22 cellular contexts compared by ENCODE assay signal in genomic region chr19:8135946-8136618, GRCh38. TPM values are rescaled to one million over a fixed set of nuclear protein-coding genes. Genes with fewer than 3 reads are reported as not detected.
DNase-seq lines count a peak whose midpoint lies in the region; ATAC-seq and TF ChIP-seq lines count a peak whose summit lies in the region.
"Had no signal": no experiment of that assay in that cellular context is flagged by ENCODE, and none has a peak within 500 bp of the region (broad histone marks: within the 10 kb centered on the region; RNA-seq: fewer than 3 reads in every experiment).

No MANE protein-coding gene starts in this region.

- H3K9me3 ChIP-seq in RWPE2 (ENCODE audit: severe bottlenecking) (no peaks in the 10 kb centered on the region), osteoblast (ENCODE audit: low read depth, low read length) (no peaks in the 10 kb centered on the region)
- H3K9me3 ChIP-seq: BLaER1 treated with 17β-estradiol and CSF1 and Interleukin-3, amounts not matched to agents 10 nM and 100 nM; Caco-2 had no signal

- H3K79me2 ChIP-seq in osteoblast (ENCODE audit: insufficient read depth, low read length) = no peaks in the 10 kb centered on the region

- peaks cover 4% of the 10 kb centered on the region for H3K36me3 ChIP-seq in H7 (replicated peaks; ENCODE audit: control insufficient read depth, insufficient read depth, low read length)
- H3K36me3 ChIP-seq in RWPE2 (ENCODE audit: low read depth) = no peaks in the 10 kb centered on the region
- H3K36me3 ChIP-seq in osteoblast (ENCODE audit: insufficient read depth, low read length) = no peaks in the 10 kb centered on the region
- H3K36me3 ChIP-seq: BLaER1 treated with 17β-estradiol and CSF1 and Interleukin-3, amounts not matched to agents 10 nM and 100 nM had no signal

- H3K4me2 ChIP-seq in osteoblast (ENCODE audit: insufficient read depth, low read length) = no peak overlapping the region
- H3K4me2 ChIP-seq: BLaER1 treated with 17β-estradiol and CSF1 and Interleukin-3, amounts not matched to agents 10 nM and 100 nM; KMS-11 had no signal

- DNase-seq in H7 = peak; percentile 53
- DNase-seq in RWPE2 (ENCODE audit: low spot score) = peak; percentile 47
- peak; percentile 23 for DNase-seq in iPS-NIHi11 (ENCODE audit: low spot score)
- peak; percentile 77 for DNase-seq in osteoblast (ENCODE audit: insufficient read length, low spot score, missing footprints)
- DNase-seq in DMS53 treated with DMSO at 0.1 percent for 48 hours (lab: John Stamatoyannopoulos, UW; ENCODE audit: unreplicated experiment) = no peak
- DNase-seq in HCEC 1CT = no peak
- no peak for DNase-seq in activated CD4-positive, alpha-beta T cell treated with anti-CD3 and anti-CD28 coated beads for 1 hour
- DNase-seq: 8988T; Caco-2; CD4-positive, CD25-positive, alpha-beta regulatory T cell; CD8-positive, alpha-beta memory T cell; DMS153; DMS79 treated with DMSO at 0.1 percent for 48 hours; GF-D8; GM23248 had no signal

- H3K27me3 ChIP-seq in H7 (ENCODE audit: control insufficient read depth, insufficient read depth, low read length) = no peaks in the 10 kb centered on the region
- no peaks in the 10 kb centered on the region for H3K27me3 ChIP-seq in RWPE2 (ENCODE audit: insufficient read depth, poor library complexity, severe bottlenecking)
- H3K27me3 ChIP-seq in osteoblast (ENCODE audit: insufficient read depth, low read length) = no peaks in the 10 kb centered on the region
- H3K27me3 ChIP-seq: BLaER1 treated with 17β-estradiol and CSF1 and Interleukin-3, amounts not matched to agents 10 nM and 100 nM had no signal

- no peak for ATAC-seq in RWPE2 (ENCODE audit: low read depth)
- ATAC-seq in GM21528 (IDR thresholded peaks at IDR 0.05; ENCODE audit: low FRiP score, unreplicated experiment) = no peak
- ATAC-seq: GM12878, HCT116 had no signal

- no peak overlapping the region for H2AFZ ChIP-seq in osteoblast (ENCODE audit: low read length)
- H2AFZ ChIP-seq: GM23248 had no signal

- H3K27ac ChIP-seq in RWPE2 (ENCODE audit: poor library complexity, severe bottlenecking) (no peak overlapping the region), osteoblast (ENCODE audit: low read depth, low read length) (no peak overlapping the region)
- H3K27ac ChIP-seq: BLaER1 treated with 17β-estradiol and CSF1 and Interleukin-3, amounts not matched to agents 10 nM and 100 nM; GM23248; KMS-11 had no signal

- TF ChIP-seq CTCF in RWPE2 (IDR thresholded peaks at IDR 0.05; ENCODE audit: poor library complexity, severe bottlenecking) (no peak), osteoblast (IDR thresholded peaks at IDR 0.05; ENCODE audit: extremely low read depth, low read depth, low read length) (no peak)

- H3K4me3 ChIP-seq in H7 (ENCODE audit: insufficient read depth, low read depth, low read length) (no peak overlapping the region), RWPE2 (ENCODE audit: severe bottlenecking) (no peak overlapping the region), osteoblast (ENCODE audit: insufficient read depth, low read length) (no peak overlapping the region)
- H3K4me3 ChIP-seq: BLaER1 treated with 17β-estradiol and CSF1 and Interleukin-3, amounts not matched to agents 10 nM and 100 nM; GM12878; GM23248 had no signal

- no peaks in the 10 kb centered on the region for H3K4me1 ChIP-seq in RWPE2 (ENCODE audit: insufficient read depth, poor library complexity, severe bottlenecking)
- peaks cover 3% of the 10 kb centered on the region for H3K4me1 ChIP-seq in osteoblast (ENCODE audit: insufficient read depth, low read length)
- H3K4me1 ChIP-seq: Caco-2 had no signal

- no peaks in the 10 kb centered on the region for H4K20me1 ChIP-seq in osteoblast (ENCODE audit: insufficient read depth, low read length)
- H4K20me1 ChIP-seq: BLaER1 treated with 17β-estradiol and CSF1 and Interleukin-3, amounts not matched to agents 10 nM and 100 nM had no signal

RNA-seq across cellular contexts. Expression of gene FBN3, which starts 13.3 kb away (rescaled TPM):
- total RNA-seq in H7 (2014; rRNA removed; shearing (Covaris generic)) = 13.7 and 15.9 TPM in 2 replicates
- total RNA-seq in osteoblast = not detected in 2 replicates
- total RNA-seq: B cell; CD8-positive, alpha-beta memory T cell; GM23248; H4 had no signal

Comparison
In these comparisons a context has a peak if more than half of its experiments do, and no peak if none do; other contexts are left out.
1. DNase-seq: peak in H7 (single experiment), RWPE2 (single experiment), iPS-NIHi11 (single experiment) and osteoblast (single experiment); none in DMS53 treated with DMSO at 0.1 percent for 48 hours (single experiment), HCEC 1CT (single experiment) and activated CD4-positive, alpha-beta T cell treated with anti-CD3 and anti-CD28 coated beads for 1 hour (single experiment).
2. RNA of gene FBN3, which starts 13.3 kb away (total RNA-seq): 13.7 to 15.9 TPM in H7; not detected in osteoblast; every median in the first group is over 10 times any median in the second.